In genomic region chr15:42493694-42494093, GRCh38 we compare ENCODE assay signal across 3 cellular contexts.
TF ChIP-seq lines count a peak whose summit lies in the region.

No MANE protein-coding gene starts in this region.

TF ChIP-seq in liver, 16 proteins besides CTCF, POLR2A, EP300 and RAD21:
- TF ChIP-seq ZBTB33 (IDR thresholded peaks at IDR 0.05) (no peak), JUND (IDR thresholded peaks at IDR 0.05) (no peak), MAX (IDR thresholded peaks at IDR 0.05) (no peak), REST (IDR thresholded peaks at IDR 0.05) (no peak), HNF4A (conservative IDR thresholded peaks at IDR 0.05) (no peak), FOXA2 (IDR thresholded peaks at IDR 0.05) (no peak), HNF4G (IDR thresholded peaks at IDR 0.05) (no peak), TAF1 (conservative IDR thresholded peaks at IDR 0.05) (no peak), SP1 (IDR thresholded peaks at IDR 0.05) (no peak), FOXA1 (IDR thresholded peaks at IDR 0.05) (no peak)

TF ChIP-seq in HepG2, 621 proteins besides CTCF, POLR2A, EP300 and RAD21:
- TF ChIP-seq ZFP1 (CRISPR knock-in tag; IDR thresholded peaks at IDR 0.05) = no peak
- no peak for TF ChIP-seq FIP1L1 (IDR thresholded peaks at IDR 0.05; ENCODE audit: borderline replicate concordance, insufficient read depth, low read depth, low read length)
TF ChIP-seq in HepG2: peak in this region for 0.

TF ChIP-seq in GM12891, 5 proteins besides CTCF, POLR2A, EP300 and RAD21:
- TF ChIP-seq TAF1 (IDR thresholded peaks at IDR 0.05; ENCODE audit: low read depth, low read length) (no peak), PAX5 (IDR thresholded peaks at IDR 0.05; ENCODE audit: insufficient read depth, low read length, severe bottlenecking) (no peak)
